ENCODE assay signal across 8 cellular contexts in the genomic region with DNA sequence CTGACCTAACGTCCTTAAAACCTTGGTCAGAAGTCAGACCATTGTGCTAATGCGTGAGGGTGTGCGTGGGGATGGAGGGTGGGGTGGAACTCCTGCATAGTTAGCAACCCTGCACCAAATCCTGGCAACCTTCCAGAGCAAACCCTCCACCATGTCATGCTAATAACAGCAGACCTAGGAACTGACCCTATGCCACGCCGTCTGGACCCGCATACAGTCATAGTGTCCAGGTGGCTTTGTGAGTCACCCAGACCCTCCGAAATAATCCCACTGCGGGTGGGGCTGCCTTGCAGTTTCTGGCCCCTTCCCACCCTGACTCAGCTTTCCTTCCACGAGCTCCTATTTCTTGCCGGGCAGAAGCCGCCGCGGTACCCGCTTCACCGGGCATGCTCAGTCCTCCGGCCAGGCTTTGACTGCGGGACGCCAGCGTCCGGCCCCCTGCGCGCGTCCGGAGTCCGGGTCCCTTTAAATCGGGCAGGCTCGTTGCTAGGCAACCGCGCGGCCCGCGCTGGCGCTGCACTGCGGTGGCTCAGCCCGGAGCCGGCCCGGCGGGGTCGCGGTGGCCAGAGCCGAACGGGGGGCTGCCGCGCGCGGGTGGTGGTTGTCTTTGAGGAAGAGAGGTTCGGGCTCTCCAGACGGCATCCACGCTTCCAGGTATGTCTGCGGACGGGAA. TPM values are rescaled to one million over a fixed set of nuclear protein-coding genes. Genes with fewer than 3 reads are reported as not detected.
A peak's percentile ranks its signal among the peaks of the same experiment; 100 is the strongest.
DNase-seq lines count a peak whose midpoint lies in the region; ATAC-seq, FAIRE-seq and TF ChIP-seq lines count a peak whose summit lies in the region.

A gene (plus strand): TSS at position 493 of the 673 bp plus-strand sequence. CDS start 7,619 bp downstream, outside the sequence.

- H3K9ac ChIP-seq in muscle layer of colon (ENCODE audit: low read length), result no peak within 1 kb of the TSS

- H3K27ac ChIP-seq in AG04450 (ENCODE audit: low read depth, low read length), result no peak within 1 kb of the TSS
- H3K27ac ChIP-seq in esophagus (ENCODE audit: low read depth in 2 of 2, low read length in 1 of 2), result no peak within 1 kb of the TSS
- no peak within 1 kb of the TSS for H3K27ac ChIP-seq in muscle layer of colon (ENCODE audit: low read depth, low read length)

- H3K4me1 ChIP-seq in esophagus (ENCODE audit: control insufficient read depth in 2 of 2, insufficient read depth in 2 of 2, low read length in 1 of 2) (no peaks in the 10 kb centered on the region), muscle layer of colon (ENCODE audit: insufficient read depth, low read length) (no peaks in the 10 kb centered on the region)

- peak within 1 kb of the TSS; percentile 53 for H3K4me3 ChIP-seq in AG04450 (ENCODE audit: low read depth, low read length)
- peak within 1 kb of the TSS; percentile 43 to 48 for H3K4me3 ChIP-seq in esophagus (ENCODE audit: low read depth in 1 of 2, low read length in 2 of 2)
- peak within 1 kb of the TSS; percentile 1 to 21 for H3K4me3 ChIP-seq in muscle layer of colon (ENCODE audit: low read depth in 1 of 2, low read length in 2 of 2)

- POLR2A ChIA-PET in AG04450 (lab: Yijun Ruan, JAX), result no interaction called here

- CTCF ChIA-PET in AG04450 (lab: Charles Lee), result no interaction called here

- TF ChIP-seq CTCF in AG04450 (IDR thresholded peaks at IDR 0.05; ENCODE audit: low read depth, low read length), result no peak

- H3K27me3 ChIP-seq in AG04450 (ENCODE audit: control insufficient read depth, insufficient read depth, low read length) (no peaks in the 10 kb centered on the region), esophagus (ENCODE audit: control insufficient read depth in 1 of 2, insufficient read depth in 2 of 2, low read length in 2 of 2) (no peaks in the 10 kb centered on the region), muscle layer of colon (ENCODE audit: control insufficient read depth in 1 of 2, insufficient read depth in 2 of 2, low read length in 2 of 2) (peaks cover 0 to 7% of the 10 kb centered on the region in 2 donors)

- no peaks in the 10 kb centered on the region for H3K9me3 ChIP-seq in AG04450 (ENCODE audit: control insufficient read depth, insufficient read depth, low read length)
- no peaks in the 10 kb centered on the region for H3K9me3 ChIP-seq in esophagus (ENCODE audit: control insufficient read depth in 2 of 2, insufficient read depth in 1 of 2, low read depth in 1 of 2, low read length in 1 of 2)
- no peaks in the 10 kb centered on the region for H3K9me3 ChIP-seq in muscle layer of colon (ENCODE audit: low read length)

- peak; percentile 49 for ATAC-seq in GM19324 (IDR thresholded peaks at IDR 0.05; ENCODE audit: low FRiP score, unreplicated experiment)

- no peak for FAIRE-seq in urothelium cell line (lab: Jason Lieb, UNC)

- DNase-seq in AG04450 (ENCODE audit: low read depth, low spot score) (no peak), SK-N-DZ (ENCODE audit: low spot score) (peak; percentile 9), urothelium cell line (ENCODE audit: low spot score) (peak; percentile 41), NCI-H2029 treated with DMSO at 0.1 percent for 48 hours (lab: John Stamatoyannopoulos, UW) (no peak), H4 (ENCODE audit: low spot score) (no peak)

- no peaks in the 10 kb centered on the region for H3K36me3 ChIP-seq in esophagus (ENCODE audit: control insufficient read depth in 2 of 2, insufficient read depth in 2 of 2, low read length in 1 of 2)
- no peaks in the 10 kb centered on the region for H3K36me3 ChIP-seq in muscle layer of colon (ENCODE audit: insufficient read depth, low read length)

- WGBS in esophagus, 2 donors, result 3 to 33% methylated on average over 46 to 51 of the region's 51 CpGs

RNA-seq across cellular contexts. Expression of the gene that starts here (rescaled TPM):
- 0.06 and 0.15 TPM in 2 replicates for polyA plus RNA-seq in AG04450 (2011; rRNA removed)
- polyA minus RNA-seq in AG04450 (2011; rRNA and poly(A)+ RNA removed), result not detected in 2 replicates
- polyA plus RNA-seq in SK-N-DZ (2014; cell fraction: cytosol; rRNA removed), result not detected in 2 replicates
- polyA plus RNA-seq in SK-N-DZ (2014; cell fraction: nucleus; rRNA removed), result not detected in 2 replicates
- under 1 TPM; 0.29 to 0.31 TPM for polyA plus RNA-seq in esophagus
- 0.15 and 0.27 TPM in 2 replicates for total RNA-seq in H4 (2014; rRNA removed; shearing (Covaris generic))

Comparison
In these comparisons a context has a peak if more than half of its experiments do, and no peak if none do; other contexts are left out.
1. DNase-seq: peak in SK-N-DZ (single experiment) and urothelium cell line (single experiment); none in AG04450 (single experiment), NCI-H2029 treated with DMSO at 0.1 percent for 48 hours (single experiment) and H4 (single experiment).
2. Peak in every context shown above with its lines, with median percentiles within 50 percentile points of each other: H3K4me3 ChIP-seq.